Comparison of ENCODE assay signal across 1 cellular context in the genomic region with DNA sequence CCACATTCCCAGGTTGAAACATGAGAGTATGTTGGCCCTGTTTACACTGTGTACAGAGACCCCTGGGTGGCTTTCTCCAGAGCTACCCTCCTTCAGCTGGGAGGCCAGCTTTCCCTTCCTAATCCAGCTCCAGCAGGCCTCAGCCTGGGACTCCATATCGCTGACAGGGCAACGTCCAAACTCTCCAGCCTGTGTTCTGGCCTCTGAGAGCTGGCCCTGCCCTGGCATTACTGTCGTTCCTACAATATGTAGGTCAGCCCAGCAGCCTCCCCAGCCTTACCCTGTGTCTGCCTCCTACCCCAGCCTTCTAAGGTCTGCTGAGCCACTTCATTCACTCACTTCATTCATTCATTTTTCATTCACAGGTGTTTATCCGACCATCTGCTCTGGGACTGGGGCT.
A peak's percentile ranks its signal among the peaks of the same experiment; 100 is the strongest.
TF ChIP-seq lines count a peak whose summit lies in the region.

No MANE protein-coding gene starts in this region.

TF ChIP-seq in HepG2, 621 proteins besides CTCF, POLR2A, EP300 and RAD21 (continued from another document):
- TF ChIP-seq, protein P1, sequence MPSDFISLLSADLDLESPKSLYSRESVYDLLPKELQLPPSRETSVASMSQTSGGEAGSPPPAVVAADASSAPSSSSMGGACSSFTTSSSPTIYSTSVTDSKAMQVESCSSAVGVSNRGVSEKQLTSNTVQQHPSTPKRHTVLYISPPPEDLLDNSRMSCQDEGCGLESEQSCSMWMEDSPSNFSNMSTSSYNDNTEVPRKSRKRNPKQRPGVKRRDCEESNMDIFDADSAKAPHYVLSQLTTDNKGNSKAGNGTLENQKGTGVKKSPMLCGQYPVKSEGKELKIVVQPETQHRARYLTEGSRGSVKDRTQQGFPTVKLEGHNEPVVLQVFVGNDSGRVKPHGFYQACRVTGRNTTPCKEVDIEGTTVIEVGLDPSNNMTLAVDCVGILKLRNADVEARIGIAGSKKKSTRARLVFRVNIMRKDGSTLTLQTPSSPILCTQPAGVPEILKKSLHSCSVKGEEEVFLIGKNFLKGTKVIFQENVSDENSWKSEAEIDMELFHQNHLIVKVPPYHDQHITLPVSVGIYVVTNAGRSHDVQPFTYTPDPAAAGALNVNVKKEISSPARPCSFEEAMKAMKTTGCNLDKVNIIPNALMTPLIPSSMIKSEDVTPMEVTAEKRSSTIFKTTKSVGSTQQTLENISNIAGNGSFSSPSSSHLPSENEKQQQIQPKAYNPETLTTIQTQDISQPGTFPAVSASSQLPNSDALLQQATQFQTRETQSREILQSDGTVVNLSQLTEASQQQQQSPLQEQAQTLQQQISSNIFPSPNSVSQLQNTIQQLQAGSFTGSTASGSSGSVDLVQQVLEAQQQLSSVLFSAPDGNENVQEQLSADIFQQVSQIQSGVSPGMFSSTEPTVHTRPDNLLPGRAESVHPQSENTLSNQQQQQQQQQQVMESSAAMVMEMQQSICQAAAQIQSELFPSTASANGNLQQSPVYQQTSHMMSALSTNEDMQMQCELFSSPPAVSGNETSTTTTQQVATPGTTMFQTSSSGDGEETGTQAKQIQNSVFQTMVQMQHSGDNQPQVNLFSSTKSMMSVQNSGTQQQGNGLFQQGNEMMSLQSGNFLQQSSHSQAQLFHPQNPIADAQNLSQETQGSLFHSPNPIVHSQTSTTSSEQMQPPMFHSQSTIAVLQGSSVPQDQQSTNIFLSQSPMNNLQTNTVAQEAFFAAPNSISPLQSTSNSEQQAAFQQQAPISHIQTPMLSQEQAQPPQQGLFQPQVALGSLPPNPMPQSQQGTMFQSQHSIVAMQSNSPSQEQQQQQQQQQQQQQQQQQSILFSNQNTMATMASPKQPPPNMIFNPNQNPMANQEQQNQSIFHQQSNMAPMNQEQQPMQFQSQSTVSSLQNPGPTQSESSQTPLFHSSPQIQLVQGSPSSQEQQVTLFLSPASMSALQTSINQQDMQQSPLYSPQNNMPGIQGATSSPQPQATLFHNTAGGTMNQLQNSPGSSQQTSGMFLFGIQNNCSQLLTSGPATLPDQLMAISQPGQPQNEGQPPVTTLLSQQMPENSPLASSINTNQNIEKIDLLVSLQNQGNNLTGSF (CRISPR knock-in tag; IDR thresholded peaks at IDR 0.05), result no peak
- peak; percentile 6; the same call in 1 of the 2 replicates for TF ChIP-seq FOXA3 (CRISPR knock-in tag; IDR thresholded peaks at IDR 0.05)
- no peak for TF ChIP-seq HMG20A (CRISPR knock-in tag; IDR thresholded peaks at IDR 0.05; ENCODE audit: borderline replicate concordance)
- no peak for TF ChIP-seq GABPA (IDR thresholded peaks at IDR 0.05; ENCODE audit: low read depth, low read length)
- TF ChIP-seq GABPA (CRISPR knock-in tag; IDR thresholded peaks at IDR 0.05; ENCODE audit: low read depth), result no peak
- TF ChIP-seq CREM (IDR thresholded peaks at IDR 0.05), result no peak
- TF ChIP-seq CREM (CRISPR knock-in tag; IDR thresholded peaks at IDR 0.05), result no peak
- 0 out of 2 replicates have a peak, but pooled peaks have one; percentile 41 for TF ChIP-seq PHF21A (CRISPR knock-in tag; IDR thresholded peaks at IDR 0.05)
- TF ChIP-seq, protein P2, sequence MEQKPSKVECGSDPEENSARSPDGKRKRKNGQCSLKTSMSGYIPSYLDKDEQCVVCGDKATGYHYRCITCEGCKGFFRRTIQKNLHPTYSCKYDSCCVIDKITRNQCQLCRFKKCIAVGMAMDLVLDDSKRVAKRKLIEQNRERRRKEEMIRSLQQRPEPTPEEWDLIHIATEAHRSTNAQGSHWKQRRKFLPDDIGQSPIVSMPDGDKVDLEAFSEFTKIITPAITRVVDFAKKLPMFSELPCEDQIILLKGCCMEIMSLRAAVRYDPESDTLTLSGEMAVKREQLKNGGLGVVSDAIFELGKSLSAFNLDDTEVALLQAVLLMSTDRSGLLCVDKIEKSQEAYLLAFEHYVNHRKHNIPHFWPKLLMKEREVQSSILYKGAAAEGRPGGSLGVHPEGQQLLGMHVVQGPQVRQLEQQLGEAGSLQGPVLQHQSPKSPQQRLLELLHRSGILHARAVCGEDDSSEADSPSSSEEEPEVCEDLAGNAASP (CRISPR knock-in tag; IDR thresholded peaks at IDR 0.05; ENCODE audit: borderline replicate concordance), result 0 out of 2 replicates have a peak, but pooled peaks have one; percentile 12
- no peak for TF ChIP-seq ZNF749 (CRISPR knock-in tag; IDR thresholded peaks at IDR 0.05; ENCODE audit: borderline replicate concordance)
- TF ChIP-seq, protein P3, sequence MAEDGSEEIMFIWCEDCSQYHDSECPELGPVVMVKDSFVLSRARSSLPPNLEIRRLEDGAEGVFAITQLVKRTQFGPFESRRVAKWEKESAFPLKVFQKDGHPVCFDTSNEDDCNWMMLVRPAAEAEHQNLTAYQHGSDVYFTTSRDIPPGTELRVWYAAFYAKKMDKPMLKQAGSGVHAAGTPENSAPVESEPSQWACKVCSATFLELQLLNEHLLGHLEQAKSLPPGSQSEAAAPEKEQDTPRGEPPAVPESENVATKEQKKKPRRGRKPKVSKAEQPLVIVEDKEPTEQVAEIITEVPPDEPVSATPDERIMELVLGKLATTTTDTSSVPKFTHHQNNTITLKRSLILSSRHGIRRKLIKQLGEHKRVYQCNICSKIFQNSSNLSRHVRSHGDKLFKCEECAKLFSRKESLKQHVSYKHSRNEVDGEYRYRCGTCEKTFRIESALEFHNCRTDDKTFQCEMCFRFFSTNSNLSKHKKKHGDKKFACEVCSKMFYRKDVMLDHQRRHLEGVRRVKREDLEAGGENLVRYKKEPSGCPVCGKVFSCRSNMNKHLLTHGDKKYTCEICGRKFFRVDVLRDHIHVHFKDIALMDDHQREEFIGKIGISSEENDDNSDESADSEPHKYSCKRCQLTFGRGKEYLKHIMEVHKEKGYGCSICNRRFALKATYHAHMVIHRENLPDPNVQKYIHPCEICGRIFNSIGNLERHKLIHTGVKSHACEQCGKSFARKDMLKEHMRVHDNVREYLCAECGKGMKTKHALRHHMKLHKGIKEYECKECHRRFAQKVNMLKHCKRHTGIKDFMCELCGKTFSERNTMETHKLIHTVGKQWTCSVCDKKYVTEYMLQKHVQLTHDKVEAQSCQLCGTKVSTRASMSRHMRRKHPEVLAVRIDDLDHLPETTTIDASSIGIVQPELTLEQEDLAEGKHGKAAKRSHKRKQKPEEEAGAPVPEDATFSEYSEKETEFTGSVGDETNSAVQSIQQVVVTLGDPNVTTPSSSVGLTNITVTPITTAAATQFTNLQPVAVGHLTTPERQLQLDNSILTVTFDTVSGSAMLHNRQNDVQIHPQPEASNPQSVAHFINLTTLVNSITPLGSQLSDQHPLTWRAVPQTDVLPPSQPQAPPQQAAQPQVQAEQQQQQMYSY (CRISPR knock-in tag; IDR thresholded peaks at IDR 0.05), result no peak
- no peak for TF ChIP-seq ZFAT (CRISPR knock-in tag; conservative IDR thresholded peaks at IDR 0.05)
- 0 out of 2 replicates have a peak, but pooled peaks have one; percentile 38 for TF ChIP-seq ZNF274 (CRISPR knock-in tag; IDR thresholded peaks at IDR 0.05)
- TF ChIP-seq ZNF263 (CRISPR knock-in tag; IDR thresholded peaks at IDR 0.05), result no peak
- TF ChIP-seq ZNF207 (IDR thresholded peaks at IDR 0.05; ENCODE audit: borderline replicate concordance), result no peak
- TF ChIP-seq LCORL (IDR thresholded peaks at IDR 0.05), result no peak
- peak; percentile 32; the same call in 1 of the 2 replicates for TF ChIP-seq LCORL (CRISPR knock-in tag; IDR thresholded peaks at IDR 0.05)
- TF ChIP-seq AKAP8 (CRISPR knock-in tag; IDR thresholded peaks at IDR 0.05), result no peak
- TF ChIP-seq MATR3 (CRISPR knock-in tag; IDR thresholded peaks at IDR 0.05), result no peak
- 0 out of 2 replicates have a peak, but pooled peaks have one; percentile 7 for TF ChIP-seq FOSL2 (CRISPR knock-in tag; IDR thresholded peaks at IDR 0.05)
- TF ChIP-seq, protein P4, sequence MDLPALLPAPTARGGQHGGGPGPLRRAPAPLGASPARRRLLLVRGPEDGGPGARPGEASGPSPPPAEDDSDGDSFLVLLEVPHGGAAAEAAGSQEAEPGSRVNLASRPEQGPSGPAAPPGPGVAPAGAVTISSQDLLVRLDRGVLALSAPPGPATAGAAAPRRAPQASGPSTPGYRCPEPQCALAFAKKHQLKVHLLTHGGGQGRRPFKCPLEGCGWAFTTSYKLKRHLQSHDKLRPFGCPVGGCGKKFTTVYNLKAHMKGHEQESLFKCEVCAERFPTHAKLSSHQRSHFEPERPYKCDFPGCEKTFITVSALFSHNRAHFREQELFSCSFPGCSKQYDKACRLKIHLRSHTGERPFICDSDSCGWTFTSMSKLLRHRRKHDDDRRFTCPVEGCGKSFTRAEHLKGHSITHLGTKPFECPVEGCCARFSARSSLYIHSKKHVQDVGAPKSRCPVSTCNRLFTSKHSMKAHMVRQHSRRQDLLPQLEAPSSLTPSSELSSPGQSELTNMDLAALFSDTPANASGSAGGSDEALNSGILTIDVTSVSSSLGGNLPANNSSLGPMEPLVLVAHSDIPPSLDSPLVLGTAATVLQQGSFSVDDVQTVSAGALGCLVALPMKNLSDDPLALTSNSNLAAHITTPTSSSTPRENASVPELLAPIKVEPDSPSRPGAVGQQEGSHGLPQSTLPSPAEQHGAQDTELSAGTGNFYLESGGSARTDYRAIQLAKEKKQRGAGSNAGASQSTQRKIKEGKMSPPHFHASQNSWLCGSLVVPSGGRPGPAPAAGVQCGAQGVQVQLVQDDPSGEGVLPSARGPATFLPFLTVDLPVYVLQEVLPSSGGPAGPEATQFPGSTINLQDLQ (CRISPR knock-in tag; IDR thresholded peaks at IDR 0.05), result 0 out of 2 replicates have a peak, but pooled peaks have one; percentile 31
- no peak for TF ChIP-seq ZNF484 (CRISPR knock-in tag; IDR thresholded peaks at IDR 0.05; ENCODE audit: borderline replicate concordance, low read depth)
- TF ChIP-seq KDM1A (CRISPR knock-in tag; IDR thresholded peaks at IDR 0.05), result no peak
- TF ChIP-seq ATRX (CRISPR knock-in tag; IDR thresholded peaks at IDR 0.05; ENCODE audit: borderline replicate concordance), result no peak
- TF ChIP-seq ZFP90 (CRISPR knock-in tag; IDR thresholded peaks at IDR 0.05; ENCODE audit: borderline replicate concordance), result no peak
- no peak for TF ChIP-seq RFX5 (IDR thresholded peaks at IDR 0.05; ENCODE audit: low read depth, low read length)
- TF ChIP-seq, protein P5, sequence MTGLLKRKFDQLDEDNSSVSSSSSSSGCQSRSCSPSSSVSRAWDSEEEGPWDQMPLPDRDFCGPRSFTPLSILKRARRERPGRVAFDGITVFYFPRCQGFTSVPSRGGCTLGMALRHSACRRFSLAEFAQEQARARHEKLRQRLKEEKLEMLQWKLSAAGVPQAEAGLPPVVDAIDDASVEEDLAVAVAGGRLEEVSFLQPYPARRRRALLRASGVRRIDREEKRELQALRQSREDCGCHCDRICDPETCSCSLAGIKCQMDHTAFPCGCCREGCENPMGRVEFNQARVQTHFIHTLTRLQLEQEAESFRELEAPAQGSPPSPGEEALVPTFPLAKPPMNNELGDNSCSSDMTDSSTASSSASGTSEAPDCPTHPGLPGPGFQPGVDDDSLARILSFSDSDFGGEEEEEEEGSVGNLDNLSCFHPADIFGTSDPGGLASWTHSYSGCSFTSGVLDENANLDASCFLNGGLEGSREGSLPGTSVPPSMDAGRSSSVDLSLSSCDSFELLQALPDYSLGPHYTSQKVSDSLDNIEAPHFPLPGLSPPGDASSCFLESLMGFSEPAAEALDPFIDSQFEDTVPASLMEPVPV (CRISPR knock-in tag; IDR thresholded peaks at IDR 0.05), result no peak
- no peak for TF ChIP-seq YEATS2 (CRISPR knock-in tag; IDR thresholded peaks at IDR 0.05; ENCODE audit: borderline replicate concordance)
- no peak for TF ChIP-seq IRX3 (CRISPR knock-in tag; IDR thresholded peaks at IDR 0.05; ENCODE audit: borderline replicate concordance, low read depth)
- TF ChIP-seq ZNF282 (IDR thresholded peaks at IDR 0.05; ENCODE audit: partially characterized antibody), result no peak
- TF ChIP-seq CHCHD3 (CRISPR knock-in tag; IDR thresholded peaks at IDR 0.05), result no peak
- no peak for TF ChIP-seq ZNF766 (CRISPR knock-in tag; IDR thresholded peaks at IDR 0.05; ENCODE audit: borderline replicate concordance)
- TF ChIP-seq HNF4A (CRISPR knock-in tag; IDR thresholded peaks at IDR 0.05), result peak; percentile 52; the same call in 1 of the 2 replicates
- TF ChIP-seq ZNF737 (CRISPR knock-in tag; IDR thresholded peaks at IDR 0.05; ENCODE audit: borderline replicate concordance), result no peak
- TF ChIP-seq ZNF160 (CRISPR knock-in tag; IDR thresholded peaks at IDR 0.05), result no peak
- TF ChIP-seq, protein P6, sequence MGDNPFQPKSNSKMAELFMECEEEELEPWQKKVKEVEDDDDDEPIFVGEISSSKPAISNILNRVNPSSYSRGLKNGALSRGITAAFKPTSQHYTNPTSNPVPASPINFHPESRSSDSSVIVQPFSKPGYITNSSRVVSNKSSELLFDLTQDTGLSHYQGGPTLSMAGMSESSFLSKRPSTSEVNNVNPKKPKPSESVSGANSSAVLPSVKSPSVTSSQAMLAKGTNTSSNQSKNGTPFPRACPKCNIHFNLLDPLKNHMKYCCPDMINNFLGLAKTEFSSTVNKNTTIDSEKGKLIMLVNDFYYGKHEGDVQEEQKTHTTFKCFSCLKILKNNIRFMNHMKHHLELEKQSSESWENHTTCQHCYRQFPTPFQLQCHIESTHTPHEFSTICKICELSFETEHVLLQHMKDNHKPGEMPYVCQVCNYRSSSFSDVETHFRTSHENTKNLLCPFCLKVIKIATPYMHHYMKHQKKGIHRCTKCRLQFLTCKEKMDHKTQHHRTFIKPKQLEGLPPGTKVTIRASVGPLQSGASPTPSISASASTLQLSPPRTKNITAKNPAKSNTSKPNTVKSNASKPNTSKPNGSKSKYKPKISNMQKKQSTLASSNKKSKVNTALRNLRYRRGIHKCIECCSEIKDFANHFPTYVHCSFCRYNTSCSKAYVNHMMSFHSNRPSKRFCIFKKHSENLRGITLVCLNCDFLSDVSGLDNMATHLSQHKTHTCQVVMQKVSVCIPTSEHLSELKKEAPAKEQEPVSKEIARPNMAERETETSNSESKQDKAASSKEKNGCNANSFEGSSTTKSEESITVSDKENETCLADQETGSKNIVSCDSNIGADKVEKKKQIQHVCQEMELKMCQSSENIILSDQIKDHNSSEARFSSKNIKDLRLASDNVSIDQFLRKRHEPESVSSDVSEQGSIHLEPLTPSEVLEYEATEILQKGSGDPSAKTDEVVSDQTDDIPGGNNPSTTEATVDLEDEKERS (CRISPR knock-in tag; IDR thresholded peaks at IDR 0.05), result no peak
